In genomic region chr18:39188278-39188677, GRCh38 we compare ENCODE assay signal across 20 cellular contexts.
"Had no signal": no experiment of that assay in that cellular context is flagged by ENCODE, and none has a peak within 500 bp of the region (broad histone marks: within the 10 kb centered on the region; RNA-seq: fewer than 3 reads in every experiment).

No MANE protein-coding gene starts in this region.

- H3K9me3 ChIP-seq: neutrophil, thoracic aorta had no signal

- H3K27me3 Mint-ChIP-seq: activated T-helper 17 cell treated with anti-CD3 and anti-CD28 coated beads, Interleukin-2, amount 50 U/mL, for 72 hours; central memory CD8-positive, alpha-beta T cell; memory B cell had no signal

- H3K36me3 ChIP-seq: brain microvascular endothelial cell, neutrophil, thoracic aorta had no signal

- H3K27ac ChIP-seq: brain microvascular endothelial cell, neutrophil, thoracic aorta had no signal

- H3K4me3 ChIP-seq: thoracic aorta had no signal

- H3K27me3 ChIP-seq: brain microvascular endothelial cell, neutrophil had no signal

- H3K4me1 Mint-ChIP-seq: activated T-helper 17 cell treated with anti-CD3 and anti-CD28 coated beads, Interleukin-2, amount 50 U/mL, for 72 hours; central memory CD8-positive, alpha-beta T cell; memory B cell; natural killer cell had no signal

- H3K27ac Mint-ChIP-seq: activated T-helper 17 cell treated with anti-CD3 and anti-CD28 coated beads, Interleukin-2, amount 50 U/mL, for 72 hours; memory B cell; natural killer cell had no signal

- H3K9me3 Mint-ChIP-seq: memory B cell had no signal

- H3K4me3 Mint-ChIP-seq: activated T-helper 17 cell treated with anti-CD3 and anti-CD28 coated beads, Interleukin-2, amount 50 U/mL, for 72 hours; central memory CD8-positive, alpha-beta T cell; memory B cell; natural killer cell had no signal

- H3K36me3 Mint-ChIP-seq: memory B cell, natural killer cell had no signal

- ATAC-seq: activated CD4-positive, CD25-positive, alpha-beta regulatory T cell treated with anti-CD3 and anti-CD28 coated beads, Interleukin-2, amount 50 U/mL, for 24 hours; activated T-helper 17 cell treated with anti-CD3 and anti-CD28 coated beads, Interleukin-2, amount 50 U/mL, for 72 hours; left ventricle myocardium superior; natural killer cell had no signal

- DNase-seq: activated CD4-positive, alpha-beta T cell treated with anti-CD3 and anti-CD28 coated beads, Interleukin-2, amount 50 U/mL, for 48 hours; activated naive CD4-positive, alpha-beta T cell treated with Interleukin-2 at 50 U/mL for 16 hours; anterior cingulate cortex; brain microvascular endothelial cell; cortex of kidney; effector CD8-positive, alpha-beta T cell; foreskin fibroblast; kidney glomerular epithelial cell; left ventricle myocardium superior; natural killer cell; posterior cingulate gyrus; retina; stimulated activated CD4-positive, alpha-beta T cell treated with anti-CD3 and anti-CD28 coated beads, Interleukin-12 subunit alpha, Interleukin-12 subunit beta, amount 100 ng/mL, for 4 hours; stimulated activated CD4-positive, alpha-beta T cell treated with anti-CD3 and anti-CD28 coated beads, Interleukin-2, amount 100 ng/mL, for 24 hours had no signal
